Comparison of ENCODE assay signal across 8 cellular contexts in genomic region chr3:195542691-195543641, GRCh38. TPM values are rescaled to one million over a fixed set of nuclear protein-coding genes. Genes with fewer than 3 reads are reported as not detected.
DNase-seq lines count a peak whose midpoint lies in the region; ATAC-seq, FAIRE-seq and TF ChIP-seq lines count a peak whose summit lies in the region.

PPP1R2 (minus strand) TSS chr3:195543325; CDS start chr3:195543025, 300 bp downstream.

- peak in 1 of 4 donors; percentile 58 for TF ChIP-seq EP300 in upper lobe of left lung (IDR thresholded peaks at IDR 0.05)

- H3K27me3 ChIP-seq in adrenal gland (no peaks in the 10 kb centered on the region), heart left ventricle (no peaks in the 10 kb centered on the region), upper lobe of left lung (no peaks in the 10 kb centered on the region)

- intact Hi-C loops in adrenal gland (cut with DNase I), result no loop called here
- intact Hi-C loops in heart left ventricle (cut with DNase I), result no loop called here
- intact Hi-C loops in posterior vena cava (cut with DNase I), result no loop called here

- H3K4me3 ChIP-seq in adrenal gland (peak within 1 kb of the TSS; percentile 36 to 97 (median 74)), heart left ventricle (peak within 1 kb of the TSS; percentile 74 to 98 (median 88)), upper lobe of left lung (peak within 1 kb of the TSS; percentile 79 to 84 (median 82))

- ATAC-seq in HG02798 (IDR thresholded peaks at IDR 0.05; ENCODE audit: poor library complexity, unreplicated experiment) (peak; percentile 80), heart left ventricle (peak; percentile 84 to 95 (median 92)), upper lobe of left lung (ENCODE audit: low FRiP score in 2 of 2) (peak; percentile 98)

- H3K4me1 ChIP-seq in adrenal gland (replicated peaks in 1 of 2), result peaks cover 12 to 42% of the 10 kb centered on the region in 2 donors
- peaks cover 3 to 83% (median 64%) of the 10 kb centered on the region in 12 donors for H3K4me1 ChIP-seq in heart left ventricle
- peaks cover 35 to 60% (median 38%) of the 10 kb centered on the region in 4 donors for H3K4me1 ChIP-seq in upper lobe of left lung

- FAIRE-seq in GM12891 (lab: Jason Lieb, UNC), result peak; percentile 96

- TF ChIP-seq POLR2A in GM12891 (IDR thresholded peaks at IDR 0.05; ENCODE audit: low read depth, low read length) (peak; percentile 97), adrenal gland (IDR thresholded peaks at IDR 0.05) (peak; percentile 94 to 99), heart left ventricle (IDR thresholded peaks at IDR 0.05) (peak; percentile 57 to 98), upper lobe of left lung (IDR thresholded peaks at IDR 0.05) (peak; percentile 44 to 98 (median 96))

- H3K36me3 ChIP-seq in adrenal gland (replicated peaks in 1 of 2) (no peaks in the 10 kb centered on the region), heart left ventricle (no peaks in the 10 kb centered on the region), upper lobe of left lung (no peaks in the 10 kb centered on the region)

- H3K9me3 ChIP-seq in adrenal gland (replicated peaks in 1 of 3) (no peaks in the 10 kb centered on the region), heart left ventricle (no peaks in the 10 kb centered on the region), upper lobe of left lung (no peaks in the 10 kb centered on the region)

- 0 to 1% (median 0%) methylated on average over 21 to 105 of the region's 105 CpGs for WGBS in adrenal gland, 4 donors
- 0 to 1% (median 0%) methylated on average over 67 to 105 of the region's 105 CpGs for WGBS in heart left ventricle, 4 donors
- WGBS in upper lobe of left lung, 2 donors, result 0 to 1% methylated on average over 19 to 43 of the region's 105 CpGs

- H3K27ac ChIP-seq in adrenal gland (peak within 1 kb of the TSS; percentile 45 to 98 (median 83)), heart left ventricle (peak within 1 kb of the TSS; percentile 80 to 97 (median 94)), upper lobe of left lung (peak within 1 kb of the TSS; percentile 93 to 98 (median 98))

- no peak for TF ChIP-seq CTCF in adrenal gland (IDR thresholded peaks at IDR 0.05)
- TF ChIP-seq CTCF in heart left ventricle (IDR thresholded peaks at IDR 0.05), result peak in 2 of 12 donors; percentile 5 to 7
- TF ChIP-seq CTCF in upper lobe of left lung (IDR thresholded peaks at IDR 0.05), result peak in 1 of 6 experiments; percentile 29

- DNase-seq in GM12891 (ENCODE audit: insufficient read length, low spot score), result peak; percentile 85
- peak; percentile 94 for DNase-seq in NCI-H1436 (lab: John Stamatoyannopoulos, UW)
- DNase-seq in T-helper 1 cell, result peak; percentile 87 to 94 (median 90)
- peak; percentile 90 to 96 (median 94) for DNase-seq in adrenal gland
- DNase-seq in heart left ventricle, result peak; percentile 93 to 96 (median 93)
- peak; percentile 97 for DNase-seq in posterior vena cava (ENCODE audit: low spot score)
- peak; percentile 93 to 97 for DNase-seq in upper lobe of left lung

TF ChIP-seq in GM12891, 5 proteins besides CTCF, POLR2A, EP300 and RAD21:
- TF ChIP-seq POU2F2 (IDR thresholded peaks at IDR 0.05; ENCODE audit: low read depth, low read length), result no peak
- peak; percentile 97 for TF ChIP-seq POLR2AphosphoS5 (IDR thresholded peaks at IDR 0.05; ENCODE audit: low read depth, low read length)
- peak; percentile 82 for TF ChIP-seq TAF1 (IDR thresholded peaks at IDR 0.05; ENCODE audit: low read depth, low read length)

RNA-seq across cellular contexts. Expression of gene PPP1R2, which starts in this region (rescaled TPM):
- 17.4 TPM for polyA plus RNA-seq in GM12891 (2012; ENCODE audit: low read depth, missing spikeins)
- total RNA-seq in adrenal gland (100 to 1,000 TPM in 1 of 8 donors, 10 to 100 TPM in 7; 35.8 to 179 (median 49.5) TPM), heart left ventricle (10 to 100 TPM; 35.1 to 63.6 (median 44.0) TPM), posterior vena cava (10 to 100 TPM; 56.7 to 62.6 TPM), upper lobe of left lung (100 to 1,000 TPM in 2 of 6 donors, 10 to 100 TPM in 4; 38.5 to 170 (median 61.2) TPM)
- polyA plus RNA-seq in adrenal gland (100 to 1,000 TPM in 1 of 3 donors, 10 to 100 TPM in 2; 13.6 to 107 (median 16.2) TPM), heart left ventricle (10 to 100 TPM; 16.8 to 42.6 TPM)

Comparison
In these comparisons a context has a peak if more than half of its experiments do, and no peak if none do; other contexts are left out.
1. Peak in every context shown above with its lines: DNase-seq, ATAC-seq, H3K4me3 ChIP-seq and H3K27ac ChIP-seq.